24 cellular contexts compared by ENCODE assay signal in the genomic region with DNA sequence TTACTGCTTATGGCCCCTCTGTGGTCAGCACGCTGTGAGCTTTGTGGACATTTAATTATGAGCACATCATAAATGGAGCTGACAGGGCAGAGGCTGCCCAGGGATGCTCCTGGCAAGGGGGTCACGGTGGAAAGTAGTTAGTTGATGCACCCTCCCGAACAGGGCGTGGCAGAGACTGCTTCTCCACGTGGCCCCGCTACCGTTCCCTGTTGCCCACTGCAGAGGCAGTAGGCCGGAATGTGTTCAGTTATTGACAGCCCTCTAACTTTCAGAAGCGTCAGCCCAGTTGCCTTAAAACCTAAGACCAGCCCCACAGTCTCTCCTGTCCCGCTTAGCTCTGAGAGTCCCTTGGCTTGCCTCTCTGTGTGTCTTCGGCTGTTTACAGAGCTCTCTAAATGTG.
"Had no signal": no experiment of that assay in that cellular context is flagged by ENCODE, and none has a peak within 500 bp of the region (broad histone marks: within the 10 kb centered on the region; RNA-seq: fewer than 3 reads in every experiment).

No MANE protein-coding gene starts in this region.

- H3K36me3 ChIP-seq: SJCRH30 had no signal

- H3K27me3 ChIP-seq: SJCRH30 had no signal

- DNase-seq: activated CD4-positive, alpha-beta memory T cell treated with anti-CD3 and anti-CD28 coated beads, Interleukin-2, amount 10 ng/mL, durations not matched to agents 7 days and 5 days; activated CD4-positive, alpha-beta T cell treated with anti-CD3 and anti-CD28 coated beads for 36 hours; activated CD8-positive, alpha-beta memory T cell treated with anti-CD3 and anti-CD28 coated beads for 24 hours; activated CD8-positive, alpha-beta memory T cell treated with anti-CD3 and anti-CD28 coated beads, Interleukin-2, amount 10 ng/mL, durations not matched to agents 7 days and 5 days; activated CD8-positive, alpha-beta memory T cell treated with anti-CD3 and anti-CD28 coated beads, Interleukin-2, amount 50 U/mL, for 48 hours; activated effector memory CD4-positive, alpha-beta T cell treated with Interleukin-2 at 50 U/mL for 16 hours; activated naive CD4-positive, alpha-beta T cell treated with anti-CD3 and anti-CD28 coated beads, Interleukin-2, amount 10 ng/mL, durations not matched to agents 7 days and 5 days; activated naive CD8-positive, alpha-beta T cell treated with anti-CD3 and anti-CD28 coated beads, Interleukin-2, amount 50 U/mL, for 24 hours; activated T-cell treated with anti-CD3 and anti-CD28 coated beads, Interleukin-2, amount 50 U/mL, for 48 hours; anterior cingulate cortex; caudate nucleus; NCI-H1105; NCI-H1417 treated with DMSO at 0.1 percent for 48 hours; NCI-H1694; NCI-H2029; NCI-H345; NCI-H524 treated with DMSO at 0.1 percent for 48 hours; SHP77; SJCRH30 had no signal

- H3K4me1 ChIP-seq: SJCRH30 had no signal

- ATAC-seq: activated CD4-positive, alpha-beta T cell treated with anti-CD3 and anti-CD28 coated beads for 36 hours; activated CD4-positive, CD25-positive, alpha-beta regulatory T cell treated with anti-CD3 and anti-CD28 coated beads, Interleukin-2, amount 50 U/mL, for 24 hours; activated CD8-positive, alpha-beta memory T cell treated with anti-CD3 and anti-CD28 coated beads, Interleukin-2, amount 10 ng/mL, durations not matched to agents 7 days and 5 days; activated naive CD8-positive, alpha-beta T cell treated with anti-CD3 and anti-CD28 coated beads, Interleukin-2, amount 50 U/mL, for 24 hours; K562; Panc1; WTC11 had no signal

- H3K9me3 ChIP-seq: SJCRH30 had no signal

- H3K4me3 ChIP-seq: K562, SJCRH30, SK-N-MC had no signal

- H3K27ac ChIP-seq: SJCRH30, SK-N-MC had no signal
